In the genomic region with DNA sequence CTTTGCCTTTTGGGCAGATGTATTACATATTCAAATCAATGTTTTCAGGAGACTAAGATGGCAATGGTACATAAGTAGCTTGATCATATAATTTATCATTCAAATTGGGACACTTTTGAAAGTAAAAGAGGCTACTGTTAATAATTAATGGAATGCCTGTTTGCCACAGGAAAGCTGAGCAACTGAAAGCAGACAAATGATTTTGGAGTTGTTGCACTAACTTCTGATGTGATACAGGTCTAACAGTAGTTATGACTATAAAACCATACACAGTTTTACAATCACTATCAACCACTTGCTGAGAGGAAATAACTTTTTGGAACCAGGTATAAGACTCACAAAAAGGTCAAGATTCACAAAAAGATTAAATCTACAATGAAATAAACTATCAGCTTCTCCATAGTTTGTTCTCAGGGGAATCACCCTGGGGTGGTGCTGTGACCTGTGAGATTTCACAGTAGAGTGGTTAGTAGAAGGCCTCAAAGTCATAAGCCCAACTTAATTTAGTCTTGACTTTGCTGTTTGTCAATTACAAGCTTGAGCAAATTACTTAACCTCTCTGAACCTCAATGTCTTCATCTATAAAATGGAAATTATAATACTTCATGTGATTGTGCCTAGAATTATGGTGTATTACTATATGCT, we compare ENCODE assay signal across 1 cellular context.
TF ChIP-seq lines count a peak whose summit lies in the region.

No MANE protein-coding gene starts in this region.

TF ChIP-seq in GM12878, 131 proteins besides CTCF, POLR2A, EP300 and RAD21:
- no peak for TF ChIP-seq RELA (IDR thresholded peaks at IDR 0.05; ENCODE audit: borderline replicate concordance, partially characterized antibody)
- no peak for TF ChIP-seq MYB (IDR thresholded peaks at IDR 0.05; ENCODE audit: borderline replicate concordance, low read depth, low read length)
- no peak for TF ChIP-seq SMC3 (IDR thresholded peaks at IDR 0.05; ENCODE audit: borderline replicate concordance, low read length)
- no peak for TF ChIP-seq POLR2AphosphoS5 (IDR thresholded peaks at IDR 0.05; ENCODE audit: low read length)
- TF ChIP-seq ESRRA (IDR thresholded peaks at IDR 0.05; ENCODE audit: low read length), result no peak
- no peak for TF ChIP-seq BRCA1 (IDR thresholded peaks at IDR 0.05; ENCODE audit: low read depth, low read length)
- TF ChIP-seq EED (IDR thresholded peaks at IDR 0.05; ENCODE audit: low read depth), result no peak
- no peak for TF ChIP-seq EGR1 (IDR thresholded peaks at IDR 0.05; ENCODE audit: borderline replicate concordance in 1 of 2, low read depth in 2 of 2, low read length in 2 of 2)
- no peak for TF ChIP-seq IRF4 (IDR thresholded peaks at IDR 0.05; ENCODE audit: low read depth, low read length)
- TF ChIP-seq, protein P1, sequence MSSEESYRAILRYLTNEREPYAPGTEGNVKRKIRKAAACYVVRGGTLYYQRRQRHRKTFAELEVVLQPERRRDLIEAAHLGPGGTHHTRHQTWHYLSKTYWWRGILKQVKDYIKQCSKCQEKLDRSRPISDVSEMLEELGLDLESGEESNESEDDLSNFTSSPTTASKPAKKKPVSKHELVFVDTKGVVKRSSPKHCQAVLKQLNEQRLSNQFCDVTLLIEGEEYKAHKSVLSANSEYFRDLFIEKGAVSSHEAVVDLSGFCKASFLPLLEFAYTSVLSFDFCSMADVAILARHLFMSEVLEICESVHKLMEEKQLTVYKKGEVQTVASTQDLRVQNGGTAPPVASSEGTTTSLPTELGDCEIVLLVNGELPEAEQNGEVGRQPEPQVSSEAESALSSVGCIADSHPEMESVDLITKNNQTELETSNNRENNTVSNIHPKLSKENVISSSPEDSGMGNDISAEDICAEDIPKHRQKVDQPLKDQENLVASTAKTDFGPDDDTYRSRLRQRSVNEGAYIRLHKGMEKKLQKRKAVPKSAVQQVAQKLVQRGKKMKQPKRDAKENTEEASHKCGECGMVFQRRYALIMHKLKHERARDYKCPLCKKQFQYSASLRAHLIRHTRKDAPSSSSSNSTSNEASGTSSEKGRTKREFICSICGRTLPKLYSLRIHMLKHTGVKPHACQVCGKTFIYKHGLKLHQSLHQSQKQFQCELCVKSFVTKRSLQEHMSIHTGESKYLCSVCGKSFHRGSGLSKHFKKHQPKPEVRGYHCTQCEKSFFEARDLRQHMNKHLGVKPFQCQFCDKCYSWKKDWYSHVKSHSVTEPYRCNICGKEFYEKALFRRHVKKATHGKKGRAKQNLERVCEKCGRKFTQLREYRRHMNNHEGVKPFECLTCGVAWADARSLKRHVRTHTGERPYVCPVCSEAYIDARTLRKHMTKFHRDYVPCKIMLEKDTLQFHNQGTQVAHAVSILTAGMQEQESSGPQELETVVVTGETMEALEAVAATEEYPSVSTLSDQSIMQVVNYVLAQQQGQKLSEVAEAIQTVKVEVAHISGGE (CRISPR knock-in tag; IDR thresholded peaks at IDR 0.05), result no peak
- no peak for TF ChIP-seq BCL11A (IDR thresholded peaks at IDR 0.05; ENCODE audit: low read depth, low read length)
- no peak for TF ChIP-seq YY1 (IDR thresholded peaks at IDR 0.05; ENCODE audit: low read depth, low read length)
- TF ChIP-seq, protein P2, sequence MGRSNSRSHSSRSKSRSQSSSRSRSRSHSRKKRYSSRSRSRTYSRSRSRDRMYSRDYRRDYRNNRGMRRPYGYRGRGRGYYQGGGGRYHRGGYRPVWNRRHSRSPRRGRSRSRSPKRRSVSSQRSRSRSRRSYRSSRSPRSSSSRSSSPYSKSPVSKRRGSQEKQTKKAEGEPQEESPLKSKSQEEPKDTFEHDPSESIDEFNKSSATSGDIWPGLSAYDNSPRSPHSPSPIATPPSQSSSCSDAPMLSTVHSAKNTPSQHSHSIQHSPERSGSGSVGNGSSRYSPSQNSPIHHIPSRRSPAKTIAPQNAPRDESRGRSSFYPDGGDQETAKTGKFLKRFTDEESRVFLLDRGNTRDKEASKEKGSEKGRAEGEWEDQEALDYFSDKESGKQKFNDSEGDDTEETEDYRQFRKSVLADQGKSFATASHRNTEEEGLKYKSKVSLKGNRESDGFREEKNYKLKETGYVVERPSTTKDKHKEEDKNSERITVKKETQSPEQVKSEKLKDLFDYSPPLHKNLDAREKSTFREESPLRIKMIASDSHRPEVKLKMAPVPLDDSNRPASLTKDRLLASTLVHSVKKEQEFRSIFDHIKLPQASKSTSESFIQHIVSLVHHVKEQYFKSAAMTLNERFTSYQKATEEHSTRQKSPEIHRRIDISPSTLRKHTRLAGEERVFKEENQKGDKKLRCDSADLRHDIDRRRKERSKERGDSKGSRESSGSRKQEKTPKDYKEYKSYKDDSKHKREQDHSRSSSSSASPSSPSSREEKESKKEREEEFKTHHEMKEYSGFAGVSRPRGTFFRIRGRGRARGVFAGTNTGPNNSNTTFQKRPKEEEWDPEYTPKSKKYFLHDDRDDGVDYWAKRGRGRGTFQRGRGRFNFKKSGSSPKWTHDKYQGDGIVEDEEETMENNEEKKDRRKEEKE (IDR thresholded peaks at IDR 0.05), result no peak
- no peak for TF ChIP-seq CEBPB (IDR thresholded peaks at IDR 0.05; ENCODE audit: borderline replicate concordance in 1 of 2, low read depth in 2 of 2, low read length in 2 of 2)
- TF ChIP-seq NRF1 (conservative IDR thresholded peaks at IDR 0.05; ENCODE audit: low read depth, low read length), result no peak
TF ChIP-seq in GM12878: peak in this region for 0.
